10 cellular contexts compared by ENCODE assay signal in genomic region chr10:23368816-23369640, GRCh38. TPM values are rescaled to one million over a fixed set of nuclear protein-coding genes. Genes with fewer than 3 reads are reported as not detected.
A peak's percentile ranks its signal among the peaks of the same experiment; 100 is the strongest.
DNase-seq lines count a peak whose midpoint lies in the region; ATAC-seq and TF ChIP-seq lines count a peak whose summit lies in the region.
"Had no signal": no experiment of that assay in that cellular context is flagged by ENCODE, and none has a peak within 500 bp of the region (broad histone marks: within the 10 kb centered on the region; RNA-seq: fewer than 3 reads in every experiment).

No MANE protein-coding gene starts in this region.

- H3K27me3 Mint-ChIP-seq in activated CD8-positive, alpha-beta T cell treated with anti-CD3 and anti-CD28 coated beads, Interleukin-2, amount 10 ng/mL, durations not matched to agents 7 days and 5 days (ENCODE audit: low read depth): no peaks in the 10 kb centered on the region

- TF ChIP-seq CTCF in DOHH2 (IDR thresholded peaks at IDR 0.05; ENCODE audit: low read depth, low read length, poor library complexity, severe bottlenecking) (no peak), lower lobe of right lung (IDR thresholded peaks at IDR 0.05) (no peak)

- H3K4me3 ChIP-seq in DOHH2 (ENCODE audit: low read length) (peak overlapping the region; percentile 70), lower lobe of right lung (no peak overlapping the region)

- peaks cover 69% of the 10 kb centered on the region for H3K4me1 Mint-ChIP-seq in activated CD8-positive, alpha-beta T cell treated with anti-CD3 and anti-CD28 coated beads, Interleukin-2, amount 10 ng/mL, durations not matched to agents 7 days and 5 days (ENCODE audit: low read depth)

- H3K4me2 ChIP-seq in DOHH2 (ENCODE audit: low read length): peak overlapping the region; percentile 93

- peak overlapping the region; percentile 55 for H3K4me3 Mint-ChIP-seq in activated CD8-positive, alpha-beta T cell treated with anti-CD3 and anti-CD28 coated beads, Interleukin-2, amount 10 ng/mL, durations not matched to agents 7 days and 5 days

- CTCF ChIA-PET in activated CD8-positive, alpha-beta T cell treated with anti-CD3 and anti-CD28 coated beads, Interleukin-2, amount 10 ng/mL, durations not matched to agents 7 days and 5 days (lab: Charles Lee): interaction anchor here (1.3 kb wide), 1 partner anchor 54 kb away, joined by 3 read pairs; no protein-coding TSS in a partner anchor

- H3K79me2 ChIP-seq in DOHH2 (ENCODE audit: control insufficient read depth, low read length): no peaks in the 10 kb centered on the region

- DNase-seq in activated CD8-positive, alpha-beta T cell treated with anti-CD3 and anti-CD28 coated beads, Interleukin-2, amount 10 ng/mL, durations not matched to agents 7 days and 5 days: peak; percentile 67
- DNase-seq in HCEC 1CT: no peak
- no peak for DNase-seq in amygdala (lab: John Stamatoyannopoulos, UW)
- DNase-seq in nucleus accumbens (lab: John Stamatoyannopoulos, UW): no peak
- no peak for DNase-seq in lower lobe of right lung

- H3K27me3 ChIP-seq in DOHH2 (ENCODE audit: control insufficient read depth, low read length): no peaks in the 10 kb centered on the region
- no peaks in the 10 kb centered on the region for H3K27me3 ChIP-seq in lower lobe of right lung (ENCODE audit: low read depth)

- H3K27ac ChIP-seq in DOHH2 (ENCODE audit: low read depth, low read length) (peak overlapping the region; percentile 85), lower lobe of right lung (no peak overlapping the region)
- H3K27ac ChIP-seq: VCaP had no signal

- no peaks in the 10 kb centered on the region for H3K9me2 ChIP-seq in DOHH2 (replicated peaks; ENCODE audit: control insufficient read depth, low read length)

- peaks cover 13% of the 10 kb centered on the region for H3K9me3 Mint-ChIP-seq in activated CD8-positive, alpha-beta T cell treated with anti-CD3 and anti-CD28 coated beads, Interleukin-2, amount 10 ng/mL, durations not matched to agents 7 days and 5 days (ENCODE audit: insufficient read depth)

- intact Hi-C loops in lower lobe of right lung (cut with DNase I): no loop called here

- no peaks in the 10 kb centered on the region for H3K9me3 ChIP-seq in DOHH2 (ENCODE audit: control insufficient read depth, insufficient read depth, low read length)
- H3K9me3 ChIP-seq in lower lobe of right lung: no peaks in the 10 kb centered on the region

- H3K36me3 Mint-ChIP-seq in activated CD8-positive, alpha-beta T cell treated with anti-CD3 and anti-CD28 coated beads, Interleukin-2, amount 10 ng/mL, durations not matched to agents 7 days and 5 days (ENCODE audit: low read depth): peaks cover 18% of the 10 kb centered on the region

- ATAC-seq in GM19372 (IDR thresholded peaks at IDR 0.05; ENCODE audit: low read depth, unreplicated experiment) (peak; percentile 72), HG03108 (IDR thresholded peaks at IDR 0.05; ENCODE audit: unreplicated experiment) (peak; percentile 82), lower lobe of right lung (no peak)
- ATAC-seq in activated CD8-positive, alpha-beta T cell treated with anti-CD3 and anti-CD28 coated beads, Interleukin-2, amount 10 ng/mL, durations not matched to agents 7 days and 5 days: peak; percentile 73

- POLR2A ChIA-PET in activated CD8-positive, alpha-beta T cell treated with anti-CD3 and anti-CD28 coated beads, Interleukin-2, amount 10 ng/mL, durations not matched to agents 7 days and 5 days (lab: Charles Lee): interaction anchor here (1.2 to 2.0 kb wide), 2 partner anchors 29 to 70 kb away, joined by 3 to 12 read pairs; partner anchors contain the start of gene OTUD1

- H3K4me1 ChIP-seq in DOHH2 (ENCODE audit: control insufficient read depth, low read length): peaks cover 63% of the 10 kb centered on the region
- peaks cover 7% of the 10 kb centered on the region for H3K4me1 ChIP-seq in lower lobe of right lung

- H3K27ac Mint-ChIP-seq in activated CD8-positive, alpha-beta T cell treated with anti-CD3 and anti-CD28 coated beads, Interleukin-2, amount 10 ng/mL, durations not matched to agents 7 days and 5 days: peak overlapping the region; percentile 88

- no peaks in the 10 kb centered on the region for H3K36me3 ChIP-seq in DOHH2 (ENCODE audit: control insufficient read depth, low read length)
- H3K36me3 ChIP-seq in lower lobe of right lung: no peaks in the 10 kb centered on the region

- H4K20me1 ChIP-seq in DOHH2 (ENCODE audit: control insufficient read depth, insufficient read depth, low read depth, low read length): no peaks in the 10 kb centered on the region

- H3F3A ChIP-seq in DOHH2 (ENCODE audit: control insufficient read depth, insufficient read depth): peaks cover 8% of the 10 kb centered on the region

RNA-seq across cellular contexts. Expression of gene C10orf67, which starts 24.4 kb away (rescaled TPM):
- total RNA-seq in activated CD8-positive, alpha-beta T cell treated with anti-CD3 and anti-CD28 coated beads, Interleukin-2, amount 10 ng/mL, durations not matched to agents 7 days and 5 days: not detected
- total RNA-seq in lower lobe of right lung: 1.2 TPM
- total RNA-seq: glomerular endothelial cell had no signal

Comparison
In these comparisons a context has a peak if more than half of its experiments do, and no peak if none do; other contexts are left out.
1. ATAC-seq: peak in GM19372 (single experiment), HG03108 (single experiment) and activated CD8-positive, alpha-beta T cell treated with anti-CD3 and anti-CD28 coated beads, Interleukin-2, amount 10 ng/mL, durations not matched to agents 7 days and 5 days (single experiment); none in lower lobe of right lung (0 of 2).